1 cellular context compared by ENCODE assay signal in genomic region chr14:104794099-104794498, GRCh38.
TF ChIP-seq lines count a peak whose summit lies in the region.

No MANE protein-coding gene starts in this region.

TF ChIP-seq in HepG2, 621 proteins besides CTCF, POLR2A, EP300 and RAD21 (continued from another document):
- TF ChIP-seq ZNF687 (CRISPR knock-in tag; IDR thresholded peaks at IDR 0.05) (peak; percentile 79), NFKB2 (CRISPR knock-in tag; IDR thresholded peaks at IDR 0.05; ENCODE audit: borderline replicate concordance) (peak; percentile 38; the same call in 1 of the 2 replicates), MAX (IDR thresholded peaks at IDR 0.05) (peak; percentile 18; the same call in 1 of the 2 replicates), ZFP91 (CRISPR knock-in tag; IDR thresholded peaks at IDR 0.05; ENCODE audit: borderline replicate concordance) (peak; percentile 55), POLR2AphosphoS5 (IDR thresholded peaks at IDR 0.05; ENCODE audit: low read depth, low read length) (peak; percentile 17; the same call in 1 of the 2 replicates), LCORL (IDR thresholded peaks at IDR 0.05) (no peak), LCORL (CRISPR knock-in tag; IDR thresholded peaks at IDR 0.05) (peak; percentile 69; the same call in 1 of the 2 replicates), MLXIP (CRISPR knock-in tag; IDR thresholded peaks at IDR 0.05; ENCODE audit: borderline replicate concordance) (no peak), MXD4 (CRISPR knock-in tag; IDR thresholded peaks at IDR 0.05) (0 out of 2 replicates have a peak, but pooled peaks have one; percentile 14), TFAP4 (IDR thresholded peaks at IDR 0.05; ENCODE audit: borderline replicate concordance, low read depth) (peak; percentile 41; the same call in 1 of the 2 replicates), MEF2D (CRISPR knock-in tag; IDR thresholded peaks at IDR 0.05) (0 out of 2 replicates have a peak, but pooled peaks have one; percentile 29), ASH2L (IDR thresholded peaks at IDR 0.05; ENCODE audit: insufficient read length, low read depth, low read length) (peak; percentile 3), ZNF225 (CRISPR knock-in tag; IDR thresholded peaks at IDR 0.05) (no peak)
